Comparison of ENCODE assay signal across 9 cellular contexts in genomic region chr15:63611217-63611616, GRCh38. TPM values are rescaled to one million over a fixed set of nuclear protein-coding genes. Genes with fewer than 3 reads are reported as not detected.
A peak's percentile ranks its signal among the peaks of the same experiment; 100 is the strongest.
DNase-seq lines count a peak whose midpoint lies in the region; ATAC-seq and TF ChIP-seq lines count a peak whose summit lies in the region.
"Had no signal": no experiment of that assay in that cellular context is flagged by ENCODE, and none has a peak within 500 bp of the region (broad histone marks: within the 10 kb centered on the region; RNA-seq: fewer than 3 reads in every experiment).

No MANE protein-coding gene starts in this region.

- no peaks in the 10 kb centered on the region for H3K27me3 ChIP-seq in tibial artery

- no peak overlapping the region for H3K4me3 Mint-ChIP-seq in activated T-cell treated with anti-CD3 and anti-CD28 coated beads, Interleukin-2, amount 50 U/mL, for 72 hours
- no peak overlapping the region for H3K4me3 Mint-ChIP-seq in activated T-cell treated with anti-CD3 and anti-CD28 coated beads, Interleukin-2, amount 50 U/mL, for 4 hours
- no peak overlapping the region for H3K4me3 Mint-ChIP-seq in activated T-helper 2 cell treated with anti-CD3 and anti-CD28 coated beads, Interferon-gamma antibody, Interleukin-2, Interleukin-4, amounts not matched to agents 10 μg/mL and 5 μg/mL and 100 μg/mL, durations not matched to agents 14 hours and 24 hours and 36 hours (ENCODE audit: low read depth)
- H3K4me3 Mint-ChIP-seq: H9 had no signal

- no peak for TF ChIP-seq CTCF in tibial artery (IDR thresholded peaks at IDR 0.05)

- no peak for DNase-seq in activated T-cell treated with anti-CD3 and anti-CD28 coated beads, Interleukin-2, amount 50 U/mL, for 72 hours
- DNase-seq in activated T-cell treated with anti-CD3 and anti-CD28 coated beads, Interleukin-2, amount 50 U/mL, for 4 hours = no peak
- no peak for DNase-seq in activated T-helper 2 cell treated with anti-CD3 and anti-CD28 coated beads, Interferon-gamma antibody, Interleukin-2, Interleukin-4, amounts not matched to agents 10 μg/mL and 5 μg/mL and 100 μg/mL, durations not matched to agents 14 hours and 24 hours and 36 hours (ENCODE audit: low spot score)
- DNase-seq in midbrain (lab: John Stamatoyannopoulos, UW) (peak; percentile 19), tibial artery (no peak), AG08395 (ENCODE audit: low spot score) (no peak)
- DNase-seq: H9 had no signal

- no peaks in the 10 kb centered on the region for H3K9me3 ChIP-seq in tibial artery

- peaks cover 28% of the 10 kb centered on the region for H3K4me1 Mint-ChIP-seq in activated T-cell treated with anti-CD3 and anti-CD28 coated beads, Interleukin-2, amount 50 U/mL, for 72 hours (ENCODE audit: low read depth)
- H3K4me1 Mint-ChIP-seq in activated T-cell treated with anti-CD3 and anti-CD28 coated beads, Interleukin-2, amount 50 U/mL, for 4 hours (ENCODE audit: low read depth) = peaks cover 24% of the 10 kb centered on the region
- peaks cover 16% of the 10 kb centered on the region for H3K4me1 Mint-ChIP-seq in activated T-helper 2 cell treated with anti-CD3 and anti-CD28 coated beads, Interferon-gamma antibody, Interleukin-2, Interleukin-4, amounts not matched to agents 10 μg/mL and 5 μg/mL and 100 μg/mL, durations not matched to agents 14 hours and 24 hours and 36 hours (ENCODE audit: low read depth)

- H3K27ac ChIP-seq in tibial artery = peak overlapping the region; percentile 58 to 68

- H3K27me3 Mint-ChIP-seq in activated T-cell treated with anti-CD3 and anti-CD28 coated beads, Interleukin-2, amount 50 U/mL, for 72 hours (ENCODE audit: low read depth) = no peaks in the 10 kb centered on the region
- no peaks in the 10 kb centered on the region for H3K27me3 Mint-ChIP-seq in activated T-cell treated with anti-CD3 and anti-CD28 coated beads, Interleukin-2, amount 50 U/mL, for 4 hours (ENCODE audit: low read depth)
- H3K27me3 Mint-ChIP-seq in activated T-helper 2 cell treated with anti-CD3 and anti-CD28 coated beads, Interferon-gamma antibody, Interleukin-2, Interleukin-4, amounts not matched to agents 10 μg/mL and 5 μg/mL and 100 μg/mL, durations not matched to agents 14 hours and 24 hours and 36 hours (ENCODE audit: low read depth) = no peaks in the 10 kb centered on the region

- no peaks in the 10 kb centered on the region for H3K9me3 Mint-ChIP-seq in activated T-cell treated with anti-CD3 and anti-CD28 coated beads, Interleukin-2, amount 50 U/mL, for 72 hours
- no peaks in the 10 kb centered on the region for H3K9me3 Mint-ChIP-seq in activated T-cell treated with anti-CD3 and anti-CD28 coated beads, Interleukin-2, amount 50 U/mL, for 4 hours
- no peaks in the 10 kb centered on the region for H3K9me3 Mint-ChIP-seq in activated T-helper 2 cell treated with anti-CD3 and anti-CD28 coated beads, Interferon-gamma antibody, Interleukin-2, Interleukin-4, amounts not matched to agents 10 μg/mL and 5 μg/mL and 100 μg/mL, durations not matched to agents 14 hours and 24 hours and 36 hours
- H3K9me3 Mint-ChIP-seq: H9 had no signal

- intact Hi-C loops in activated T-helper 2 cell treated with anti-CD3 and anti-CD28 coated beads, Interferon-gamma antibody, Interleukin-2, Interleukin-4, amounts not matched to agents 10 μg/mL and 5 μg/mL and 100 μg/mL, durations not matched to agents 14 hours and 24 hours and 36 hours (cut with micrococcal nuclease) = loop anchor here (2.0 to 5.0 kb wide), 2 partner anchors 456 to 481 kb away; partner anchors contain the start of gene CIAO2A
- intact Hi-C loops in tibial artery (cut with DNase I; ENCODE audit: low total_unique reads) = no loop called here

- ATAC-seq in activated T-cell treated with anti-CD3 and anti-CD28 coated beads, Interleukin-2, amount 50 U/mL, for 72 hours (replicated peaks in 1 of 2) = no peak
- ATAC-seq in activated T-cell treated with anti-CD3 and anti-CD28 coated beads, Interleukin-2, amount 50 U/mL, for 4 hours = no peak
- ATAC-seq in HG03521 (IDR thresholded peaks at IDR 0.05; ENCODE audit: unreplicated experiment) (no peak), HG03354 (IDR thresholded peaks at IDR 0.05; ENCODE audit: poor library complexity, severe bottlenecking, unreplicated experiment) (no peak)

- peak overlapping the region; percentile 92 for H3K27ac Mint-ChIP-seq in activated T-cell treated with anti-CD3 and anti-CD28 coated beads, Interleukin-2, amount 50 U/mL, for 72 hours
- peak overlapping the region; percentile 92 for H3K27ac Mint-ChIP-seq in activated T-helper 2 cell treated with anti-CD3 and anti-CD28 coated beads, Interferon-gamma antibody, Interleukin-2, Interleukin-4, amounts not matched to agents 10 μg/mL and 5 μg/mL and 100 μg/mL, durations not matched to agents 14 hours and 24 hours and 36 hours

- peaks cover 0 to 22% (median 16%) of the 10 kb centered on the region in 4 donors for H3K4me1 ChIP-seq in tibial artery

- H3K36me3 ChIP-seq in tibial artery = peaks cover 19 to 87% (median 56%) of the 10 kb centered on the region in 3 donors

- peaks cover 3 to 24% of the 10 kb centered on the region in 2 donors for H3K36me3 Mint-ChIP-seq in activated T-cell treated with anti-CD3 and anti-CD28 coated beads, Interleukin-2, amount 50 U/mL, for 72 hours (ENCODE audit: insufficient read depth in 2 of 2)
- peaks cover 40% of the 10 kb centered on the region for H3K36me3 Mint-ChIP-seq in activated T-cell treated with anti-CD3 and anti-CD28 coated beads, Interleukin-2, amount 50 U/mL, for 4 hours (ENCODE audit: insufficient read depth)
- H3K36me3 Mint-ChIP-seq in activated T-helper 2 cell treated with anti-CD3 and anti-CD28 coated beads, Interferon-gamma antibody, Interleukin-2, Interleukin-4, amounts not matched to agents 10 μg/mL and 5 μg/mL and 100 μg/mL, durations not matched to agents 14 hours and 24 hours and 36 hours (ENCODE audit: low read depth) = peaks cover 53% of the 10 kb centered on the region

- no peak overlapping the region for H3K4me3 ChIP-seq in tibial artery

RNA-seq across cellular contexts. Expression of gene FBXL22, which starts 14.0 kb away (rescaled TPM):
- total RNA-seq in activated T-cell treated with anti-CD3 and anti-CD28 coated beads, Interleukin-2, amount 50 U/mL, for 72 hours = 1 to 10 TPM in 1 of 2 donors, under 1 TPM in 1; 0.79 to 1.3 TPM
- total RNA-seq in activated T-cell treated with anti-CD3 and anti-CD28 coated beads, Interleukin-2, amount 50 U/mL, for 4 hours = 1 to 10 TPM in 1 of 3 donors, under 1 TPM in 2; 0.79 to 1.2 (median 0.87) TPM
- total RNA-seq in activated T-helper 2 cell treated with anti-CD3 and anti-CD28 coated beads, Interferon-gamma antibody, Interleukin-2, Interleukin-4, amounts not matched to agents 10 μg/mL and 5 μg/mL and 100 μg/mL, durations not matched to agents 14 hours and 24 hours and 36 hours = 0.71 and 0.78 TPM in 2 replicates
